1 cellular context compared by ENCODE assay signal in the genomic region with DNA sequence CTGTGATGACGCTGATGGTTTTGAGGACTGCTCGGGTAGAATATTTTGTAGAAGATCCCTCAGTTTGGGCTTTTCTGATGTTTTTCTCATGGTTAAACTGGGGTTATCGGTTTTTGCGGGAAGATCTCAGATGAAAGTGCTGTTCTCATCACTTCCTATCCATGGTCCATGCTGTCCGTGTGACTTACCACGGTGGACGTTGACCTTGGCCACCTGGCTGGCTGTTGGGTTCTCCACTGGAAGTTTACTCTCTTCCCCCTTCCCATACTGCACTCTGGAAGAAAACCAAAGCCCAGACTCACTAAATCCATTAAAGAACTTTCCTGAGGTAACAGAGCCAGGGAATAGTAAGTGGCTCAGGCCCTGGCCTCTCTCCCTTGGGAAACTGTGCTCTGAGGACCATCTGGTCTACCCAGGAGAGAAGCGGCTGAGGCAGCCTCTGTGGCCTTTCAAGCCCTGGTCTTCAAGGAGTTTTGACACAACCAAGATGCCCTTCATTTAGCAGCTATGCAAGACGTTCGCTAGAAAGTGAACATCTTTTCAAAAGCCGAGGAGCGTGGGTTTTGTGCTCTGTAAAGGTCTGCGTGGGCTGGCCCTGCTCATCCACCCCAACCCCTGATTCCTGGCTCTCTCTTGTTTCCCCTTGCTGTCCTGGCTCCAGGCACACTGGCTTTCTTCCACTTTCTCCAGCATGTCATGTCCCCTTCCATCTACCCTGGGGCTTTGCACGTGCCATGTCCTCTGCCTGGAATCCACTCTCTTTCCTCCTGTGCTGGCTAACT.
TF ChIP-seq lines count a peak whose summit lies in the region.

No MANE protein-coding gene starts in this region.

TF ChIP-seq in A549, 52 proteins besides CTCF, POLR2A, EP300 and RAD21 (continued from another document):
- TF ChIP-seq, protein P1, sequence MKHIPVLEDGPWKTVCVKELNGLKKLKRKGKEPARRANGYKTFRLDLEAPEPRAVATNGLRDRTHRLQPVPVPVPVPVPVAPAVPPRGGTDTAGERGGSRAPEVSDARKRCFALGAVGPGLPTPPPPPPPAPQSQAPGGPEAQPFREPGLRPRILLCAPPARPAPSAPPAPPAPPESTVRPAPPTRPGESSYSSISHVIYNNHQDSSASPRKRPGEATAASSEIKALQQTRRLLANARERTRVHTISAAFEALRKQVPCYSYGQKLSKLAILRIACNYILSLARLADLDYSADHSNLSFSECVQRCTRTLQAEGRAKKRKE (CRISPR knock-in tag; IDR thresholded peaks at IDR 0.05; ENCODE audit: low read depth) = no peak
- TF ChIP-seq NPAS2 (CRISPR knock-in tag; IDR thresholded peaks at IDR 0.05; ENCODE audit: borderline replicate concordance) = no peak
- no peak for TF ChIP-seq PHF8 (IDR thresholded peaks at IDR 0.05; ENCODE audit: borderline replicate concordance, low read depth)
- no peak for TF ChIP-seq HOXB5 (CRISPR knock-in tag; IDR thresholded peaks at IDR 0.05)
